18 cellular contexts compared by ENCODE assay signal in genomic region chr3:151199569-151200438, GRCh38. TPM values are rescaled to one million over a fixed set of nuclear protein-coding genes. Genes with fewer than 3 reads are reported as not detected.
DNase-seq lines count a peak whose midpoint lies in the region; ATAC-seq and TF ChIP-seq lines count a peak whose summit lies in the region.
"Had no signal": no experiment of that assay in that cellular context is flagged by ENCODE, and none has a peak within 500 bp of the region (broad histone marks: within the 10 kb centered on the region; RNA-seq: fewer than 3 reads in every experiment).

No MANE protein-coding gene starts in this region.

- H3K36me3 Mint-ChIP-seq in activated naive CD4-positive, alpha-beta T cell treated with anti-CD3 and anti-CD28 coated beads for 36 hours (ENCODE audit: low read depth): peaks cover 59% of the 10 kb centered on the region
- H3K36me3 Mint-ChIP-seq in activated CD4-positive, alpha-beta memory T cell treated with anti-CD3 and anti-CD28 coated beads for 36 hours: peaks cover 57% of the 10 kb centered on the region

- H3K27me3 ChIP-seq in hepatocyte: no peaks in the 10 kb centered on the region
- H3K27me3 ChIP-seq: heart left ventricle, neutrophil, upper lobe of left lung had no signal

- CTCF ChIA-PET in activated naive CD4-positive, alpha-beta T cell treated with anti-CD3 and anti-CD28 coated beads for 36 hours (lab: Charles Lee): interaction anchor here (0.6 to 3.6 kb wide), 6 partner anchors 10 to 485 kb away, joined by 3 to 15 read pairs (median 3); no protein-coding TSS in a partner anchor
- CTCF ChIA-PET in activated CD4-positive, alpha-beta memory T cell treated with anti-CD3 and anti-CD28 coated beads for 36 hours (lab: Charles Lee): interaction anchor here (0.8 to 4.4 kb wide), 6 partner anchors 8 to 415 kb away, joined by 3 to 43 read pairs (median 4); no protein-coding TSS in a partner anchor

- intact Hi-C loops in activated naive CD4-positive, alpha-beta T cell treated with anti-CD3 and anti-CD28 coated beads for 36 hours (cut with micrococcal nuclease): loop anchor here (5.0 to 10.0 kb wide), 6 partner anchors 588 to 1962 kb away; partner anchors contain the start of genes RAP2B and SELENOT
- intact Hi-C loops in activated CD4-positive, alpha-beta memory T cell treated with anti-CD3 and anti-CD28 coated beads for 36 hours (cut with micrococcal nuclease): loop anchor here (1.0 to 5.0 kb wide), 8 partner anchors 9 to 1962 kb away; partner anchors contain the start of genes RAP2B and SELENOT
- intact Hi-C loops in posterior vena cava (cut with DNase I): no loop called here

- no peaks in the 10 kb centered on the region for H4K20me1 ChIP-seq in hepatocyte (ENCODE audit: insufficient read depth, poor library complexity, severe bottlenecking)

- H3K27me3 Mint-ChIP-seq in activated naive CD4-positive, alpha-beta T cell treated with anti-CD3 and anti-CD28 coated beads for 36 hours (ENCODE audit: low read depth): no peaks in the 10 kb centered on the region
- no peaks in the 10 kb centered on the region for H3K27me3 Mint-ChIP-seq in activated CD4-positive, alpha-beta memory T cell treated with anti-CD3 and anti-CD28 coated beads for 36 hours
- H3K27me3 Mint-ChIP-seq: activated B cell treated with CpG ODN at 0.5 μM for 24 hours had no signal

- no peaks in the 10 kb centered on the region for H3K79me2 ChIP-seq in hepatocyte

- ATAC-seq in GM19351 (IDR thresholded peaks at IDR 0.05; ENCODE audit: unreplicated experiment): no peak
- ATAC-seq: esophagus mucosa, GM12878, heart left ventricle, sciatic nerve had no signal

- 86% methylated on average over 4 of the region's 4 CpGs for WGBS in hepatocyte (ENCODE audit: low lambda C conversion rate, missing lambda C conversion rate)

- H3K9me2 ChIP-seq in hepatocyte (replicated peaks; ENCODE audit: insufficient read depth): no peaks in the 10 kb centered on the region

- peaks cover 2% of the 10 kb centered on the region for H3K9me3 Mint-ChIP-seq in activated naive CD4-positive, alpha-beta T cell treated with anti-CD3 and anti-CD28 coated beads for 36 hours
- H3K9me3 Mint-ChIP-seq in activated CD4-positive, alpha-beta memory T cell treated with anti-CD3 and anti-CD28 coated beads for 36 hours: no peaks in the 10 kb centered on the region
- H3K9me3 Mint-ChIP-seq: activated B cell treated with CpG ODN at 0.5 μM for 24 hours had no signal

- no peak for TF ChIP-seq CTCF in hepatocyte (IDR thresholded peaks at IDR 0.05; ENCODE audit: poor library complexity)

- peak overlapping the region; percentile 29 for H3K27ac ChIP-seq in hepatocyte
- H3K27ac ChIP-seq: neutrophil had no signal

- peaks cover 46% of the 10 kb centered on the region for H3K4me1 Mint-ChIP-seq in activated naive CD4-positive, alpha-beta T cell treated with anti-CD3 and anti-CD28 coated beads for 36 hours (ENCODE audit: low read depth)
- peaks cover 50% of the 10 kb centered on the region for H3K4me1 Mint-ChIP-seq in activated CD4-positive, alpha-beta memory T cell treated with anti-CD3 and anti-CD28 coated beads for 36 hours (ENCODE audit: low read depth)

- H3K4me3 ChIP-seq in hepatocyte: no peak overlapping the region
- H3K4me3 ChIP-seq: GM12878, upper lobe of left lung had no signal

- H3K4me2 ChIP-seq in hepatocyte: no peak overlapping the region

- H3K4me1 ChIP-seq in hepatocyte (ENCODE audit: insufficient read depth): peaks cover 17% of the 10 kb centered on the region

- H3K4me3 Mint-ChIP-seq in activated naive CD4-positive, alpha-beta T cell treated with anti-CD3 and anti-CD28 coated beads for 36 hours: peak overlapping the region; percentile 94
- peak overlapping the region; percentile 86 for H3K4me3 Mint-ChIP-seq in activated CD4-positive, alpha-beta memory T cell treated with anti-CD3 and anti-CD28 coated beads for 36 hours
- H3K4me3 Mint-ChIP-seq: activated B cell treated with CpG ODN at 0.5 μM for 24 hours had no signal

- no peak for DNase-seq in activated naive CD4-positive, alpha-beta T cell treated with anti-CD3 and anti-CD28 coated beads for 36 hours
- DNase-seq in activated naive CD4-positive, alpha-beta T cell treated with Interleukin-2 at 50 U/mL for 16 hours: no peak
- DNase-seq in activated CD4-positive, alpha-beta memory T cell treated with anti-CD3 and anti-CD28 coated beads for 36 hours: no peak
- DNase-seq in hepatocyte (ENCODE audit: low spot score) (no peak), ecto neural progenitor cell (ENCODE audit: low spot score) (no peak), posterior vena cava (ENCODE audit: low spot score) (no peak)
- DNase-seq in stimulated activated CD4-positive, alpha-beta T cell treated with anti-CD3 and anti-CD28 coated beads, Interleukin-2, amount 100 ng/mL, for 24 hours: no peak
- DNase-seq: activated B cell treated with CpG ODN at 0.5 μM for 24 hours; heart left ventricle; kidney; NCI-H2107; stimulated activated CD4-positive, alpha-beta T cell treated with anti-CD3 and anti-CD28 coated beads, Interleukin-2, amount 100 ng/mL, for 48 hours; upper lobe of left lung had no signal

- peak overlapping the region; percentile 100 for H3K27ac Mint-ChIP-seq in activated naive CD4-positive, alpha-beta T cell treated with anti-CD3 and anti-CD28 coated beads for 36 hours
- peak overlapping the region; percentile 99 for H3K27ac Mint-ChIP-seq in activated CD4-positive, alpha-beta memory T cell treated with anti-CD3 and anti-CD28 coated beads for 36 hours
- H3K27ac Mint-ChIP-seq: activated B cell treated with CpG ODN at 0.5 μM for 24 hours had no signal

- H3K36me3 ChIP-seq in hepatocyte (replicated peaks; ENCODE audit: insufficient read depth, low read depth): no peaks in the 10 kb centered on the region
- H3K36me3 ChIP-seq: heart left ventricle, neutrophil, upper lobe of left lung had no signal

- no peaks in the 10 kb centered on the region for H3K9me3 ChIP-seq in hepatocyte (ENCODE audit: low read depth)
- H3K9me3 ChIP-seq: heart left ventricle, neutrophil, upper lobe of left lung had no signal

- H2AFZ ChIP-seq in hepatocyte: no peak overlapping the region

- POLR2A ChIA-PET in activated CD4-positive, alpha-beta memory T cell treated with anti-CD3 and anti-CD28 coated beads for 36 hours (lab: Charles Lee): interaction anchor here (0.8 to 5.1 kb wide), 10 partner anchors 8 to 1069 kb away, joined by 3 to 111 read pairs (median 8); partner anchors contain the start of genes MBNL1 and SIAH2

RNA-seq across cellular contexts. Expression of gene GPR171, which starts 3.2 kb away (rescaled TPM):
- total RNA-seq in activated naive CD4-positive, alpha-beta T cell treated with anti-CD3 and anti-CD28 coated beads for 36 hours: 10 to 100 TPM; 42.8 to 46.9 TPM
- total RNA-seq in activated CD4-positive, alpha-beta memory T cell treated with anti-CD3 and anti-CD28 coated beads for 36 hours: 10 to 100 TPM; 70.7 to 74.0 TPM
- total RNA-seq in hepatocyte (not detected in 2 replicates), posterior vena cava (1 to 10 TPM in 1 of 2 donors, under 1 TPM in 1; 0.83 to 1.4 TPM)
- polyA plus RNA-seq in hepatocyte: 0.51 TPM in 1 of 2 replicates, not detected in the other
- total RNA-seq: GM12878 had no signal

Comparison
In these comparisons a context has a peak if more than half of its experiments do, and no peak if none do; other contexts are left out.
1. RNA of gene GPR171, which starts 3.2 kb away (total RNA-seq): 70.7 to 74.0 TPM in activated CD4-positive, alpha-beta memory T cell treated with anti-CD3 and anti-CD28 coated beads for 36 hours and 42.8 to 46.9 TPM in activated naive CD4-positive, alpha-beta T cell treated with anti-CD3 and anti-CD28 coated beads for 36 hours; 0.83 to 1.4 TPM in posterior vena cava and not detected in hepatocyte; every median in the first group is over 10 times any median in the second.
2. intact Hi-C loops: an anchor here in activated naive CD4-positive, alpha-beta T cell treated with anti-CD3 and anti-CD28 coated beads for 36 hours (5.0 to 10.0 kb wide) and activated CD4-positive, alpha-beta memory T cell treated with anti-CD3 and anti-CD28 coated beads for 36 hours (1.0 to 5.0 kb wide); none called in posterior vena cava.